ENCODE assay signal across 9 cellular contexts in genomic region chrX:46626566-46626965, GRCh38. TPM values are rescaled to one million over a fixed set of nuclear protein-coding genes. Genes with fewer than 3 reads are reported as not detected.
DNase-seq lines count a peak whose midpoint lies in the region; ATAC-seq, FAIRE-seq and TF ChIP-seq lines count a peak whose summit lies in the region.
"Had no signal": no experiment of that assay in that cellular context is flagged by ENCODE, and none has a peak within 500 bp of the region (broad histone marks: within the 10 kb centered on the region; RNA-seq: fewer than 3 reads in every experiment).

No MANE protein-coding gene starts in this region.

- H3K79me2 ChIP-seq in HepG2 (ENCODE audit: insufficient read depth, low read length) (no peaks in the 10 kb centered on the region), OCI-LY7 (ENCODE audit: insufficient read depth, low read depth, low read length) (no peaks in the 10 kb centered on the region), GM12878 (ENCODE audit: control insufficient read depth, insufficient read depth, low read length) (no peaks in the 10 kb centered on the region)

- H3K4me3 ChIP-seq in liver (ENCODE audit: low read depth in 1 of 3, low read length in 3 of 3): no peak overlapping the region
- no peak overlapping the region for H3K4me3 ChIP-seq in HepG2 (replicated peaks in 1 of 3; ENCODE audit: insufficient read depth in 1 of 3, low read depth in 2 of 3, low read length in 3 of 3)
- H3K4me3 ChIP-seq in OCI-LY7 (ENCODE audit: low read depth, low read length, poor library complexity, severe bottlenecking): no peak overlapping the region
- no peak overlapping the region for H3K4me3 ChIP-seq in GM12878
- H3K4me3 ChIP-seq in upper lobe of left lung: no peak overlapping the region
- H3K4me3 ChIP-seq in effector memory CD4-positive, alpha-beta T cell (ENCODE audit: insufficient read depth, low read depth, low read length, poor library complexity, severe bottlenecking): no peak overlapping the region

- H3K27ac ChIP-seq in liver (ENCODE audit: low read depth in 1 of 2, low read length in 2 of 2): peak overlapping the region in 1 of 2 donors; percentile 28
- no peak overlapping the region for H3K27ac ChIP-seq in HepG2 (ENCODE audit: extremely low read length, insufficient read depth, low read length)
- H3K27ac ChIP-seq in OCI-LY7 (ENCODE audit: low read depth, low read length, poor library complexity, severe bottlenecking): peak overlapping the region; percentile 40
- H3K27ac ChIP-seq in GM12878 (ENCODE audit: control insufficient read depth, insufficient read depth): peak overlapping the region; percentile 85
- peak overlapping the region in 3 of 4 donors; percentile 68 to 81 (median 75) for H3K27ac ChIP-seq in upper lobe of left lung
- H3K27ac ChIP-seq in effector memory CD4-positive, alpha-beta T cell (ENCODE audit: insufficient read depth, low read length, poor library complexity, severe bottlenecking): no peak overlapping the region

- in situ Hi-C loops in HepG2 (cut with HindIII; ENCODE audit: extremely low pct_ligation_motif_present, low pct_unique_long_range_greater_than_20kb): no loop called here
- in situ Hi-C loops in GM12878 (cut with MboI): no loop called here

- TF ChIP-seq EP300 in HepG2 (IDR thresholded peaks at IDR 0.05; ENCODE audit: low read depth in 2 of 2, low read length in 2 of 2): no peak
- no peak for TF ChIP-seq EP300 in HepG2 (CRISPR knock-in tag; IDR thresholded peaks at IDR 0.05; ENCODE audit: borderline replicate concordance)
- TF ChIP-seq EP300 in GM12878 (IDR thresholded peaks at IDR 0.05; ENCODE audit: borderline replicate concordance in 1 of 2, control insufficient read depth in 1 of 2, low read depth in 2 of 2, low read length in 2 of 2): no peak
- TF ChIP-seq EP300 in upper lobe of left lung (IDR thresholded peaks at IDR 0.05): no peak

- H3K4me2 ChIP-seq in HepG2 (ENCODE audit: low read depth, low read length) (no peak overlapping the region), OCI-LY7 (ENCODE audit: low read length) (0 out of 2 replicates have a peak overlapping the region, but pooled peaks have one; percentile 23), GM12878 (ENCODE audit: control insufficient read depth, insufficient read depth) (no peak overlapping the region; the same call in 1 of the 2 replicates)

- SMC1A ChIA-PET in GM12878 (lab: Charles Lee; ENCODE audit: uncharacterized antibody, unreplicated experiment): no interaction called here

- H4K20me1 ChIP-seq in HepG2 (ENCODE audit: insufficient read depth, low read length): no peaks in the 10 kb centered on the region
- no peaks in the 10 kb centered on the region for H4K20me1 ChIP-seq in OCI-LY7 (ENCODE audit: insufficient read depth, low read length)
- H4K20me1 ChIP-seq in GM12878 (ENCODE audit: control insufficient read depth, insufficient read depth): no peaks in the 10 kb centered on the region

- 75% methylated on average over 7 of the region's 7 CpGs for WGBS in liver
- 100% methylated on average over 2 of the region's 7 CpGs for WGBS in HepG2 (ENCODE audit: low lambda C conversion rate)
- 23% methylated on average over 6 of the region's 7 CpGs for WGBS in GM12878 (ENCODE audit: insufficient coverage, insufficient replicate concordance, low lambda C conversion rate, missing lambda C conversion rate)
- 53 to 63% methylated on average over 3 to 7 of the region's 7 CpGs for WGBS in upper lobe of left lung, 2 donors

- H3K9me3 ChIP-seq in liver (ENCODE audit: control insufficient read depth in 4 of 4, low read length in 3 of 4) (no peaks in the 10 kb centered on the region), HepG2 (ENCODE audit: low read length) (no peaks in the 10 kb centered on the region), OCI-LY7 (ENCODE audit: low read length) (no peaks in the 10 kb centered on the region), GM12878 (replicated peaks; ENCODE audit: control insufficient read depth, insufficient read depth, low read length) (no peaks in the 10 kb centered on the region), upper lobe of left lung (no peaks in the 10 kb centered on the region)
- no peaks in the 10 kb centered on the region for H3K9me3 ChIP-seq in effector memory CD4-positive, alpha-beta T cell (ENCODE audit: control insufficient read depth, low read length)

- RAD21 ChIA-PET in GM12878 (lab: Charles Lee; ENCODE audit: unreplicated experiment): no interaction called here

- BruUV-seq in HepG2 (replicated peaks; lab: Mats Ljungman, UMichigan) (no TSS peak), OCI-LY7 (replicated peaks; lab: Mats Ljungman, UMichigan) (no TSS peak), GM12878 (replicated peaks; lab: Mats Ljungman, UMichigan) (no TSS peak)

- no peak for TF ChIP-seq CTCF in liver (IDR thresholded peaks at IDR 0.05; ENCODE audit: low read depth, low read length, missing input control)
- TF ChIP-seq CTCF in HepG2 (CRISPR knock-in tag; IDR thresholded peaks at IDR 0.05): no peak
- TF ChIP-seq CTCF in OCI-LY7 (conservative IDR thresholded peaks at IDR 0.05; ENCODE audit: low read length): no peak
- no peak for TF ChIP-seq CTCF in GM12878 (IDR thresholded peaks at IDR 0.05 in 2 of 3, conservative IDR thresholded peaks at IDR 0.05 in 1 of 3; ENCODE audit: control insufficient read depth in 2 of 3, extremely low read depth in 1 of 3, insufficient read depth in 1 of 3, low read depth in 3 of 3, low read length in 3 of 3)
- TF ChIP-seq CTCF in upper lobe of left lung (IDR thresholded peaks at IDR 0.05): no peak

- CTCF ChIA-PET in HepG2 (lab: Yijun Ruan, JAX; ENCODE audit: low intra/inter-chr PET ratio, low total read pairs): no interaction called here
- CTCF ChIA-PET in OCI-LY7 (lab: Charles Lee; ENCODE audit: unreplicated experiment): no interaction called here
- CTCF ChIA-PET in GM12878 (lab: Yijun Ruan, JAX): interaction anchor here (1.4 kb wide), 1 partner anchor 64 kb away, joined by 4 read pairs; no protein-coding TSS in a partner anchor

- H3K9me2 ChIP-seq in OCI-LY7 (ENCODE audit: insufficient read depth, low read length): no peaks in the 10 kb centered on the region

- H3K27me3 ChIP-seq in liver (ENCODE audit: control insufficient read depth in 4 of 4, insufficient read depth in 4 of 4, low read length in 3 of 4) (no peaks in the 10 kb centered on the region), HepG2 (ENCODE audit: control insufficient read depth in 1 of 2, insufficient read depth in 2 of 2, low read length in 2 of 2) (no peaks in the 10 kb centered on the region), GM12878 (replicated peaks in 1 of 2; ENCODE audit: control insufficient read depth in 2 of 2, insufficient read depth in 2 of 2, low read length in 1 of 2) (no peaks in the 10 kb centered on the region), upper lobe of left lung (no peaks in the 10 kb centered on the region)
- no peaks in the 10 kb centered on the region for H3K27me3 ChIP-seq in effector memory CD4-positive, alpha-beta T cell (replicated peaks; ENCODE audit: control insufficient read depth, insufficient read depth, low read length, poor library complexity, severe bottlenecking)

- H3K36me3 ChIP-seq in liver (ENCODE audit: control insufficient read depth in 4 of 4, insufficient read depth in 3 of 4, low read depth in 1 of 4, low read length in 3 of 4) (no peaks in the 10 kb centered on the region), HepG2 (replicated peaks in 1 of 2; ENCODE audit: control insufficient read depth in 1 of 2, insufficient read depth in 2 of 2, low read length in 2 of 2) (no peaks in the 10 kb centered on the region), OCI-LY7 (ENCODE audit: insufficient read depth, low read length) (peaks cover 43% of the 10 kb centered on the region), GM12878 (ENCODE audit: control insufficient read depth in 2 of 2, insufficient read depth in 2 of 2, low read length in 1 of 2) (no peaks in the 10 kb centered on the region; a peak in 2 of 4 replicates), upper lobe of left lung (no peaks in the 10 kb centered on the region)
- H3K36me3 ChIP-seq in effector memory CD4-positive, alpha-beta T cell (ENCODE audit: control insufficient read depth, insufficient read depth, low read length): no peaks in the 10 kb centered on the region

- FAIRE-seq in HepG2 (lab: Jason Lieb, UNC) (no peak), GM12878 (lab: Jason Lieb, UNC) (no peak)

- no peak for TF ChIP-seq RAD21 in liver (IDR thresholded peaks at IDR 0.05)
- TF ChIP-seq RAD21 in HepG2 (CRISPR knock-in tag; IDR thresholded peaks at IDR 0.05): no peak
- no peak for TF ChIP-seq RAD21 in GM12878 (IDR thresholded peaks at IDR 0.05; ENCODE audit: insufficient read depth, low read depth, low read length)

- intact Hi-C loops in HepG2 (cut with micrococcal nuclease; ENCODE audit: unreplicated experiment) (no loop called here), OCI-LY7 (cut with micrococcal nuclease; ENCODE audit: unreplicated experiment) (no loop called here), GM12878 (cut with micrococcal nuclease; ENCODE audit: unreplicated experiment) (no loop called here)

- H3K4me1 ChIP-seq in liver (ENCODE audit: control insufficient read depth in 4 of 4, insufficient read depth in 4 of 4, low read length in 3 of 4) (peaks cover 15 to 49% (median 37%) of the 10 kb centered on the region in 4 donors), HepG2 (ENCODE audit: insufficient read depth, low read length) (peaks cover 12% of the 10 kb centered on the region), OCI-LY7 (ENCODE audit: insufficient read depth, low read length, poor library complexity, severe bottlenecking) (peaks cover 30% of the 10 kb centered on the region), GM12878 (ENCODE audit: control insufficient read depth, insufficient read depth, low read length) (peaks cover 33% of the 10 kb centered on the region), upper lobe of left lung (peaks cover 0 to 23% (median 8%) of the 10 kb centered on the region in 4 donors)
- H3K4me1 ChIP-seq in effector memory CD4-positive, alpha-beta T cell (ENCODE audit: control insufficient read depth, insufficient read depth, low read length, poor library complexity, severe bottlenecking): peaks cover 9% of the 10 kb centered on the region

- H3K9ac ChIP-seq in liver (ENCODE audit: low read depth in 1 of 2, low read length in 2 of 2): no peak overlapping the region
- no peak overlapping the region for H3K9ac ChIP-seq in HepG2 (ENCODE audit: insufficient read depth, low read depth, low read length)
- no peak overlapping the region for H3K9ac ChIP-seq in GM12878 (ENCODE audit: control insufficient read depth, insufficient read depth, low read length)

- no peak overlapping the region for H2AFZ ChIP-seq in HepG2 (ENCODE audit: low read length)
- H2AFZ ChIP-seq in OCI-LY7 (ENCODE audit: low read length): no peak overlapping the region
- H2AFZ ChIP-seq in GM12878 (ENCODE audit: control insufficient read depth, low read depth, low read length): no peak overlapping the region

- DNase-seq in HepG2 (ENCODE audit: low spot score): no peak
- DNase-seq in OCI-LY7 (ENCODE audit: low spot score): peak; percentile 58
- DNase-seq in GM12878 (ENCODE audit: low read depth, low spot score): no peak
- DNase-seq in upper lobe of left lung: peak in 1 of 2 donors; percentile 54
- no peak for DNase-seq in GM19238 (ENCODE audit: insufficient read length, low spot score)
- no peak for DNase-seq in effector memory CD4-positive, alpha-beta T cell
- no peak for DNase-seq in GOT3 (lab: John Stamatoyannopoulos, UW)
- DNase-seq: PC-3 had no signal

- POLR2A ChIA-PET in HepG2 (lab: Yijun Ruan, JAX) (no interaction called here), OCI-LY7 (lab: Charles Lee) (no interaction called here), GM12878 (lab: Charles Lee) (interaction anchor here (0.8 kb wide), 1 partner anchor 64 kb away, joined by 3 read pairs; no protein-coding TSS in a partner anchor)

- no peak for TF ChIP-seq POLR2A in HepG2 (IDR thresholded peaks at IDR 0.05; ENCODE audit: insufficient read depth in 1 of 2, low read depth in 2 of 2, low read length in 2 of 2)
- no peak for TF ChIP-seq POLR2A in GM12878 (IDR thresholded peaks at IDR 0.05; ENCODE audit: low read depth, low read length)
- TF ChIP-seq POLR2A in upper lobe of left lung (IDR thresholded peaks at IDR 0.05): peak in 1 of 4 donors; percentile 9

- ATAC-seq in HepG2 (no peak), GM12878 (no peak), upper lobe of left lung (ENCODE audit: low FRiP score in 2 of 2) (peak; percentile 7 to 44)
- ATAC-seq: PC-3 had no signal

RNA-seq across cellular contexts. Expression of gene CHST7, which starts 53.0 kb away (rescaled TPM):
- total RNA-seq in liver (10 to 100 TPM in 1 of 2 donors, 1 to 10 TPM in 1; 5.8 to 13.2 TPM), HepG2 (2016; rRNA removed; fragmentation: Illumina TruSeq; extraction: Trizol) (2.6 and 5.2 TPM in 2 replicates), OCI-LY7 (2022) (2.0 and 2.8 TPM in 2 replicates), GM12878 (2014; rRNA removed) (10.7 and 11.0 TPM in 2 replicates), GM12878 (2014; rRNA removed; fragmentation: Illumina TruSeq; extraction: Trizol) (1.8 and 2.0 TPM in 2 replicates), GM12878 (2021) (8.9 and 9.3 TPM in 2 replicates), upper lobe of left lung (10 to 100 TPM in 2 of 6 donors, 1 to 10 TPM in 4; 5.3 to 14.7 (median 9.1) TPM)
- polyA plus RNA-seq in liver (1 to 10 TPM; 2.9 to 5.7 TPM), HepG2 (2011; rRNA removed) (2.4 and 2.8 TPM in 2 replicates), GM12878 (2011; rRNA removed) (3.7 and 4.5 TPM in 2 replicates), GM12878 (2014; fragmentation: Illumina TruSeq; extraction: Trizol) (0.89 and 1.3 TPM in 2 replicates), GM12878 (2014; fragmentation: Nextera tagmentation; extraction: Ambion mirVana) (1 to 10 TPM in 1 of 2 experiments, under 1 TPM in 1; 0.58 to 1.7 TPM), GM12878 (2014; rRNA removed) (6.3 and 9.3 TPM in 2 replicates), GM12878 (2016; fragmentation: Nextera tagmentation; extraction: Ambion mirVana) (1 to 10 TPM; 7.4 to 8.9 TPM)
- 1.1 and 1.3 TPM in 2 replicates for total RNA-seq in HepG2 (2016; cell fraction: cytosol; rRNA removed; fragmentation: Illumina TruSeq; extraction: Trizol; ENCODE audit: low read depth)
- total RNA-seq in HepG2 (2016; cell fraction: insoluble cytoplasmic fraction; rRNA removed; fragmentation: Illumina TruSeq; extraction: Trizol): 2.8 and 5.0 TPM in 2 replicates
- total RNA-seq in HepG2 (2016; cell fraction: membrane; rRNA removed; fragmentation: Illumina TruSeq; extraction: Trizol): 1.9 and 2.2 TPM in 2 replicates
- total RNA-seq in HepG2 (2016; cell fraction: nucleus; rRNA removed; fragmentation: Illumina TruSeq; extraction: Trizol): 3.6 and 5.2 TPM in 2 replicates
- polyA plus RNA-seq in HepG2 (2011; cell fraction: cytosol; rRNA removed): 3.3 and 4.2 TPM in 2 replicates
- polyA plus RNA-seq in HepG2 (2011; cell fraction: nucleus; rRNA removed): 2.5 and 3.6 TPM in 2 replicates
- polyA plus RNA-seq in HepG2 (2012): 2.3 and 2.6 TPM in 2 replicates
- 0.46 and 0.62 TPM in 2 replicates for polyA plus RNA-seq in HepG2 (2016; cell fraction: cytosol; fragmentation: Illumina TruSeq; extraction: Trizol; ENCODE audit: low read depth)
- 1.7 and 2.0 TPM in 2 replicates for polyA plus RNA-seq in HepG2 (2016; cell fraction: insoluble cytoplasmic fraction; fragmentation: Illumina TruSeq; extraction: Trizol; ENCODE audit: low read depth)
- 0.87 and 0.94 TPM in 2 replicates for polyA plus RNA-seq in HepG2 (2016; cell fraction: membrane; fragmentation: Illumina TruSeq; extraction: Trizol; ENCODE audit: low read depth)
- 3.1 and 3.3 TPM in 2 replicates for polyA plus RNA-seq in HepG2 (2016; cell fraction: nucleus; fragmentation: Illumina TruSeq; extraction: Trizol; ENCODE audit: insufficient read depth, low read depth)
- polyA minus RNA-seq in HepG2 (2011; rRNA and poly(A)+ RNA removed; ENCODE audit: low replicate concordance): 0.07 and 5.7 TPM in 2 replicates
- polyA minus RNA-seq in HepG2 (2011; cell fraction: cytosol; rRNA and poly(A)+ RNA removed): 2.6 and 4.3 TPM in 2 replicates
- 3.5 and 4.4 TPM in 2 replicates for polyA minus RNA-seq in HepG2 (2011; cell fraction: nucleus; rRNA and poly(A)+ RNA removed)
- 5.3 and 7.5 TPM in 2 replicates for total RNA-seq in OCI-LY7 (2014; rRNA removed; shearing (Covaris generic))
- total RNA-seq in GM12878 (2013; cell fraction: nucleolus; rRNA removed): 19.0 and 21.7 TPM in 2 replicates
- 1.9 TPM for polyA plus RNA-seq in GM12878 (2011; ENCODE audit: low read depth)
- polyA plus RNA-seq in GM12878 (2011; cell fraction: cytosol; rRNA removed): 4.4 and 9.0 TPM in 2 replicates
- polyA plus RNA-seq in GM12878 (2011; cell fraction: nucleus; rRNA removed): 4.8 and 7.7 TPM in 2 replicates
- polyA plus RNA-seq in GM12878 (2012): 6.1 and 7.9 TPM in 2 replicates
- polyA minus RNA-seq in GM12878 (2011; rRNA and poly(A)+ RNA removed): 3.3 and 3.4 TPM in 2 replicates
- polyA minus RNA-seq in GM12878 (2011; cell fraction: cytosol; rRNA and poly(A)+ RNA removed): 4.3 and 5.1 TPM in 2 replicates
- 8.1 and 15.2 TPM in 2 replicates for polyA minus RNA-seq in GM12878 (2011; cell fraction: nucleus; rRNA and poly(A)+ RNA removed)

Comparison
In these comparisons a context has a peak if more than half of its experiments do, and no peak if none do; other contexts are left out.
1. H3K27ac ChIP-seq: peak in OCI-LY7 (single experiment), GM12878 (single experiment) and upper lobe of left lung (3 of 4); none in HepG2 (single experiment) and effector memory CD4-positive, alpha-beta T cell (single experiment).
2. ATAC-seq: peak in upper lobe of left lung (2 of 2); none in HepG2 (single experiment) and GM12878 (single experiment).